In genomic region chr6:167840160-167840525, GRCh38 we compare ENCODE assay signal across 20 cellular contexts. TPM values are rescaled to one million over a fixed set of nuclear protein-coding genes. Genes with fewer than 3 reads are reported as not detected.
DNase-seq lines count a peak whose midpoint lies in the region; ATAC-seq and TF ChIP-seq lines count a peak whose summit lies in the region.
"Had no signal": no experiment of that assay in that cellular context is flagged by ENCODE, and none has a peak within 500 bp of the region (broad histone marks: within the 10 kb centered on the region; RNA-seq: fewer than 3 reads in every experiment).

No MANE protein-coding gene starts in this region.

- H3K9me3 ChIP-seq in trophoblast cell (ENCODE audit: insufficient read depth, low read depth, low read length) = no peaks in the 10 kb centered on the region
- no peaks in the 10 kb centered on the region for H3K9me3 ChIP-seq in A673 (ENCODE audit: low read depth, low read length, poor library complexity, severe bottlenecking)
- H3K9me3 ChIP-seq: MG63, SK-N-SH had no signal

- H4K8ac ChIP-seq in trophoblast cell (ENCODE audit: low read depth, low read length) = no peak overlapping the region

- no TSS peak for BruUV-seq in A673 (replicated peaks; lab: Mats Ljungman, UMichigan)

- TF ChIP-seq CTCF in A673 (conservative IDR thresholded peaks at IDR 0.05; ENCODE audit: low read depth, low read length) (no peak), GM10266 (IDR thresholded peaks at IDR 0.05; ENCODE audit: control insufficient read depth, insufficient read depth, low read depth, missing control alignments) (no peak)

- peaks cover 0 to 20% of the 10 kb centered on the region in 2 experiments for H3K4me1 ChIP-seq in trophoblast cell (ENCODE audit: control insufficient read depth in 1 of 2, insufficient read depth in 2 of 2, low read length in 2 of 2)
- H3K4me1 ChIP-seq in A673 (ENCODE audit: insufficient read depth, low read length, poor library complexity, severe bottlenecking) = peaks cover 48% of the 10 kb centered on the region

- peak overlapping the region; percentile 12 for H3K27ac ChIP-seq in caudate nucleus (ENCODE audit: low read depth, low read length)
- H3K27ac ChIP-seq in trophoblast cell (ENCODE audit: low read depth, low read length) = no peak overlapping the region
- no peak overlapping the region for H3K27ac ChIP-seq in A673 (ENCODE audit: low read depth, low read length, poor library complexity, severe bottlenecking)

- H3K4me3 ChIP-seq in trophoblast cell (ENCODE audit: low read depth, low read length) (no peak overlapping the region), A673 (ENCODE audit: low read depth, low read length, poor library complexity, severe bottlenecking) (no peak overlapping the region)
- H3K4me3 ChIP-seq: GM23338, MG63 had no signal

- no peak overlapping the region for H3K9ac ChIP-seq in trophoblast cell (ENCODE audit: low read length)
- H3K9ac ChIP-seq: SK-N-SH had no signal

- H2BK120ac ChIP-seq in trophoblast cell (ENCODE audit: insufficient read depth, low read length, poor library complexity) = no peak overlapping the region

- H3K14ac ChIP-seq in trophoblast cell (ENCODE audit: low read length) = no peak overlapping the region

- peaks cover 14% of the 10 kb centered on the region for H3K79me2 ChIP-seq in trophoblast cell (ENCODE audit: control insufficient read depth, insufficient read depth, low read length, poor library complexity)

- H4K91ac ChIP-seq in trophoblast cell (ENCODE audit: low read depth, low read length) = no peak overlapping the region

- no peak overlapping the region for H3K23ac ChIP-seq in trophoblast cell (ENCODE audit: low read length)

- no peak overlapping the region for H4K12ac ChIP-seq in trophoblast cell (ENCODE audit: low read depth, low read length)

- no CpG with 5 or more reads among the region's 4 CpGs for WGBS in trophoblast cell (ENCODE audit: extremely low coverage, insufficient coverage, insufficient read length)

- no peak overlapping the region for H2BK5ac ChIP-seq in trophoblast cell (ENCODE audit: low read depth, low read length, poor library complexity)

- H3K36me3 ChIP-seq in trophoblast cell (ENCODE audit: control insufficient read depth in 1 of 2, insufficient read depth in 2 of 2, low read length in 2 of 2) (no peaks in the 10 kb centered on the region), A673 (ENCODE audit: insufficient read depth, low read length, poor library complexity, severe bottlenecking) (no peaks in the 10 kb centered on the region)
- H3K36me3 ChIP-seq: MG63 had no signal

- peak; percentile 21 for ATAC-seq in left lobe of liver
- ATAC-seq in HG03432 (IDR thresholded peaks at IDR 0.05; ENCODE audit: unreplicated experiment) = no peak
- ATAC-seq: PC-3 had no signal

- CTCF ChIA-PET in A673 (lab: Charles Lee) = no interaction called here

- H2AFZ ChIP-seq in trophoblast cell (ENCODE audit: insufficient read depth, low read length, poor library complexity) = no peak overlapping the region
- H2AFZ ChIP-seq: GM23338 had no signal

- intact Hi-C loops in A673 (cut with micrococcal nuclease; ENCODE audit: unreplicated experiment) = no loop called here

- DNase-seq in caudate nucleus (lab: John Stamatoyannopoulos, UW) (no peak), left lobe of liver (ENCODE audit: low spot score) (no peak), trophoblast cell (no peak), A673 (ENCODE audit: low spot score) (no peak), GM10266 (ENCODE audit: extremely low spot score) (no peak)
- DNase-seq in stimulated activated CD4-positive, alpha-beta T cell treated with anti-CD3 and anti-CD28 coated beads, Interleukin-15, amount 100 ng/mL, for 24 hours = no peak
- DNase-seq: DMS153; DND-41; H9; KG1; MG63; NCI-H1694; NCI-H2029 treated with DMSO at 0.1 percent for 48 hours; NCI-H446 treated with DMSO at 0.1 percent for 48 hours; NCI-H526; NK-92 treated with Interleukin-12 subunit alpha and Interleukin-12 subunit beta, amount 100 ng/mL, for 24 hours; PC-3; SK-N-SH had no signal

- no peak overlapping the region for H2BK12ac ChIP-seq in trophoblast cell (ENCODE audit: low read length)

- H3K4me2 ChIP-seq in trophoblast cell (ENCODE audit: low read length) = no peak overlapping the region
- H3K4me2 ChIP-seq: GM23338, SK-N-SH had no signal

- H3K27me3 ChIP-seq in trophoblast cell (ENCODE audit: insufficient read depth, low read length) (no peaks in the 10 kb centered on the region), A673 (replicated peaks; ENCODE audit: insufficient read depth, low read depth, low read length, poor library complexity) (peaks cover 5% of the 10 kb centered on the region)
- H3K27me3 ChIP-seq: MG63 had no signal

- peak overlapping the region; percentile 73 for H3K4ac ChIP-seq in trophoblast cell (ENCODE audit: low read depth, low read length)

- no peak overlapping the region for H2AK5ac ChIP-seq in trophoblast cell (ENCODE audit: low read length)

- no peaks in the 10 kb centered on the region for H3K79me1 ChIP-seq in trophoblast cell (ENCODE audit: low read length)

- H3K18ac ChIP-seq in trophoblast cell (ENCODE audit: low read length) = no peak overlapping the region

- POLR2A ChIA-PET in A673 (lab: Charles Lee; ENCODE audit: low non-redundant PET) = no interaction called here

RNA-seq across cellular contexts. Expression of gene AFDN, which starts 13.4 kb away (rescaled TPM):
- total RNA-seq in left lobe of liver (92.5 TPM), A673 (2021) (107 and 114 TPM in 2 replicates)
- polyA plus RNA-seq in trophoblast cell (2013) = 195 and 197 TPM in 2 replicates
